ENCODE assay signal across 8 cellular contexts in genomic region chr12:28190321-28191017, GRCh38. TPM values are rescaled to one million over a fixed set of nuclear protein-coding genes. Genes with fewer than 3 reads are reported as not detected.
DNase-seq lines count a peak whose midpoint lies in the region; ATAC-seq and TF ChIP-seq lines count a peak whose summit lies in the region.

Gene CCDC91 (plus strand): TSS chr12:28190456. CDS start chr12:28257216, 66,760 bp downstream.

- peak within 1 kb of the TSS; percentile 99 for H3K27ac Mint-ChIP-seq in activated CD4-positive, alpha-beta T cell treated with anti-CD3 and anti-CD28 coated beads for 36 hours

- peak; percentile 67 for DNase-seq in AG09309 (ENCODE audit: low read depth)
- DNase-seq in NCI-H510A treated with DMSO at 0.1 percent for 48 hours (lab: John Stamatoyannopoulos, UW): peak; percentile 41
- peak; percentile 93 for DNase-seq in activated CD4-positive, alpha-beta T cell treated with anti-CD3 and anti-CD28 coated beads for 36 hours
- peak; percentile 88 for DNase-seq in choroid plexus epithelial cell (ENCODE audit: low read depth)
- peak; percentile 87 for DNase-seq in stimulated activated CD4-positive, alpha-beta T cell treated with anti-CD3 and anti-CD28 coated beads, Interleukin-1b, Interleukin-23, amount 100 ng/mL, for 48 hours

- no peaks in the 10 kb centered on the region for H3K27me3 ChIP-seq in layer of hippocampus (ENCODE audit: control insufficient read depth, insufficient read depth, low read length)

- no peaks in the 10 kb centered on the region for H3K27me3 Mint-ChIP-seq in activated CD4-positive, alpha-beta T cell treated with anti-CD3 and anti-CD28 coated beads for 36 hours

- H3K4me1 Mint-ChIP-seq in activated CD4-positive, alpha-beta T cell treated with anti-CD3 and anti-CD28 coated beads for 36 hours: peaks cover 65% of the 10 kb centered on the region

- peaks cover 27% of the 10 kb centered on the region for H3K36me3 Mint-ChIP-seq in activated CD4-positive, alpha-beta T cell treated with anti-CD3 and anti-CD28 coated beads for 36 hours (ENCODE audit: low read depth)

- peaks cover 10% of the 10 kb centered on the region for H3K9me3 Mint-ChIP-seq in activated CD4-positive, alpha-beta T cell treated with anti-CD3 and anti-CD28 coated beads for 36 hours (ENCODE audit: low read depth)

- CTCF ChIA-PET in activated CD4-positive, alpha-beta T cell treated with anti-CD3 and anti-CD28 coated beads for 36 hours (lab: Charles Lee): interaction anchor here (0.6 to 2.2 kb wide), 6 partner anchors 12 to 369 kb away, joined by 3 to 9 read pairs (median 4); no protein-coding TSS in a partner anchor

- intact Hi-C loops in activated CD4-positive, alpha-beta T cell treated with anti-CD3 and anti-CD28 coated beads for 36 hours (cut with DNase I, micrococcal nuclease): loop anchor here (1.0 to 10.0 kb wide), 10 partner anchors 32 to 1192 kb away; partner anchors contain the start of genes ERGIC2 (in 1 of the 2), KLHL42 (in 1 of the 2), MANSC4 (in 1 of the 2) and MRPS35 (in 1 of the 2)

- H3K27ac ChIP-seq in layer of hippocampus (ENCODE audit: low read depth, low read length): peak within 1 kb of the TSS; percentile 98

- POLR2A ChIA-PET in activated CD4-positive, alpha-beta T cell treated with anti-CD3 and anti-CD28 coated beads for 36 hours (lab: Charles Lee): interaction anchor here (0.7 kb wide), 1 partner anchor 63 kb away, joined by 3 read pairs; no protein-coding TSS in a partner anchor

- peak within 1 kb of the TSS; percentile 87 for H3K4me3 ChIP-seq in AG09309 (ENCODE audit: control insufficient read depth, low read depth, low read length)
- peak within 1 kb of the TSS; percentile 95 for H3K4me3 ChIP-seq in choroid plexus epithelial cell (ENCODE audit: low read depth, low read length)

- ATAC-seq in GM19025 (IDR thresholded peaks at IDR 0.05; ENCODE audit: low read depth, unreplicated experiment) (peak; percentile 90), HG03280 (IDR thresholded peaks at IDR 0.05; ENCODE audit: unreplicated experiment) (peak; percentile 90)
- peak; percentile 83 for ATAC-seq in activated CD4-positive, alpha-beta T cell treated with anti-CD3 and anti-CD28 coated beads for 36 hours

- TF ChIP-seq CTCF in AG09309 (IDR thresholded peaks at IDR 0.05; ENCODE audit: control insufficient read depth, insufficient read depth, low read depth, low read length, missing control alignments): no peak
- TF ChIP-seq CTCF in choroid plexus epithelial cell (conservative IDR thresholded peaks at IDR 0.05; ENCODE audit: low read depth, low read length): no peak

- peak within 1 kb of the TSS; percentile 89 for H3K4me3 Mint-ChIP-seq in activated CD4-positive, alpha-beta T cell treated with anti-CD3 and anti-CD28 coated beads for 36 hours

RNA-seq across cellular contexts. Expression of gene CCDC91, which starts in this region (rescaled TPM):
- 10 to 100 TPM; 13.9 to 16.0 TPM for total RNA-seq in activated CD4-positive, alpha-beta T cell treated with anti-CD3 and anti-CD28 coated beads for 36 hours

Comparison
In these comparisons a context has a peak if more than half of its experiments do, and no peak if none do; other contexts are left out.
1. Peak in every context shown above with its lines: DNase-seq, ATAC-seq, H3K4me3 ChIP-seq and H3K27ac ChIP-seq.
2. DNase-seq: peak in every context shown above with its lines; median percentile 93 in activated CD4-positive, alpha-beta T cell treated with anti-CD3 and anti-CD28 coated beads for 36 hours; 88 in choroid plexus epithelial cell; 87 in stimulated activated CD4-positive, alpha-beta T cell treated with anti-CD3 and anti-CD28 coated beads, Interleukin-1b, Interleukin-23, amount 100 ng/mL, for 48 hours; 67 in AG09309; 41 in NCI-H510A treated with DMSO at 0.1 percent for 48 hours.